10 cellular contexts compared by ENCODE assay signal in genomic region chr4:88791274-88791673, GRCh38.
DNase-seq lines count a peak whose midpoint lies in the region; TF ChIP-seq lines count a peak whose summit lies in the region.
"Had no signal": no experiment of that assay in that cellular context is flagged by ENCODE, and none has a peak within 500 bp of the region (broad histone marks: within the 10 kb centered on the region; RNA-seq: fewer than 3 reads in every experiment).

No MANE protein-coding gene starts in this region.

- no peak overlapping the region for H3K56ac ChIP-seq in mesendoderm (ENCODE audit: low read length)

- H4K5ac ChIP-seq in mesendoderm (ENCODE audit: low read length): no peak overlapping the region

- peak; percentile 50 for DNase-seq in ELR (ENCODE audit: low read depth)
- DNase-seq in M059J (ENCODE audit: low read depth): peak; percentile 34
- no peak for DNase-seq in brain microvascular endothelial cell
- DNase-seq in mesendoderm: peak; percentile 14
- no peak for DNase-seq in uterus
- DNase-seq in amygdala (lab: John Stamatoyannopoulos, UW): no peak
- no peak for DNase-seq in germinal center (ENCODE audit: low spot score)
- no peak for DNase-seq in NCI-H1930 (lab: John Stamatoyannopoulos, UW)
- DNase-seq: stimulated activated CD4-positive, alpha-beta T cell treated with anti-CD3 and anti-CD28 coated beads, Interleukin-12 subunit alpha, Interleukin-12 subunit beta, amount 100 ng/mL, for 4 hours had no signal

- peak overlapping the region; percentile 86 for H3K27ac ChIP-seq in brain microvascular endothelial cell
- H3K27ac ChIP-seq in mesendoderm (ENCODE audit: low read depth, low read length): no peak overlapping the region
- H3K27ac ChIP-seq in uterus: no peak overlapping the region

- H3K79me1 ChIP-seq in mesendoderm (ENCODE audit: low read length): no peaks in the 10 kb centered on the region

- intact Hi-C loops in uterus (cut with DNase I; ENCODE audit: low total_unique reads): no loop called here

- H2AK5ac ChIP-seq in mesendoderm (ENCODE audit: low read length): no peak overlapping the region

- H3K23ac ChIP-seq in mesendoderm (ENCODE audit: low read length): no peak overlapping the region

- TF ChIP-seq POLR2A in uterus (IDR thresholded peaks at IDR 0.05): no peak

- no peaks in the 10 kb centered on the region for H3K4me1 ChIP-seq in mesendoderm (ENCODE audit: control insufficient read depth, low read depth, low read length)
- no peaks in the 10 kb centered on the region for H3K4me1 ChIP-seq in uterus

- no peak overlapping the region for H3K18ac ChIP-seq in mesendoderm (ENCODE audit: low read length)

- in situ Hi-C loops in brain microvascular endothelial cell (cut with HindIII; ENCODE audit: low pct_ligation_motif_present, low sequenced_read_pairs): no loop called here

- no peak overlapping the region for H2BK15ac ChIP-seq in mesendoderm (replicated peaks; ENCODE audit: low read depth)

- no peak overlapping the region for H2BK120ac ChIP-seq in mesendoderm (ENCODE audit: low read depth, low read length)

- H3K36me3 ChIP-seq in brain microvascular endothelial cell (replicated peaks) (peaks cover 5% of the 10 kb centered on the region), mesendoderm (ENCODE audit: control insufficient read depth, insufficient read depth, low read length) (no peaks in the 10 kb centered on the region), uterus (no peaks in the 10 kb centered on the region)

- no peaks in the 10 kb centered on the region for H3K27me3 ChIP-seq in brain microvascular endothelial cell (replicated peaks)
- H3K27me3 ChIP-seq in mesendoderm (ENCODE audit: insufficient read depth, low read length, poor library complexity): no peaks in the 10 kb centered on the region
- no peaks in the 10 kb centered on the region for H3K27me3 ChIP-seq in uterus
- H3K27me3 ChIP-seq: suprapubic skin had no signal

- H3K79me2 ChIP-seq in mesendoderm (ENCODE audit: control insufficient read depth, insufficient read depth, low read length): no peaks in the 10 kb centered on the region

- no peak overlapping the region for H3K4me3 ChIP-seq in brain microvascular endothelial cell (ENCODE audit: low read depth, low read length)
- no peak overlapping the region for H3K4me3 ChIP-seq in mesendoderm (ENCODE audit: low read length)
- H3K4me3 ChIP-seq in uterus: no peak overlapping the region
- H3K4me3 ChIP-seq: suprapubic skin had no signal

- H3K4ac ChIP-seq in mesendoderm (ENCODE audit: low read depth, low read length): no peak overlapping the region

- whole genome bisulfite sequencing in mesendoderm (ENCODE audit: extremely low coverage, insufficient coverage, low lambda C conversion rate): no CpG with 5 or more reads among the region's 1 CpG

- no peaks in the 10 kb centered on the region for H3K9me3 ChIP-seq in uterus
- H3K9me3 ChIP-seq: suprapubic skin had no signal

- no peak overlapping the region for H4K8ac ChIP-seq in mesendoderm (ENCODE audit: low read depth, low read length)

- H2BK5ac ChIP-seq in mesendoderm (ENCODE audit: low read length): no peak overlapping the region

- H3K4me2 ChIP-seq in mesendoderm (ENCODE audit: low read length): no peak overlapping the region

- TF ChIP-seq CTCF in brain microvascular endothelial cell (IDR thresholded peaks at IDR 0.05; ENCODE audit: low read depth, low read length, missing control alignments) (peak; percentile 29), uterus (IDR thresholded peaks at IDR 0.05) (no peak)

- H3K9ac ChIP-seq in mesendoderm (ENCODE audit: low read length): no peak overlapping the region

Comparison
In these comparisons a context has a peak if more than half of its experiments do, and no peak if none do; other contexts are left out.
1. DNase-seq: peak in ELR (single experiment), M059J (single experiment) and mesendoderm (single experiment); none in brain microvascular endothelial cell (single experiment), uterus (0 of 2), amygdala (0 of 56), germinal center (single experiment) and NCI-H1930 (0 of 2).